23 cellular contexts compared by ENCODE assay signal in genomic region chr16:16017812-16018211, GRCh38.
DNase-seq lines count a peak whose midpoint lies in the region; ATAC-seq, FAIRE-seq and TF ChIP-seq lines count a peak whose summit lies in the region.
"Had no signal": no experiment of that assay in that cellular context is flagged by ENCODE, and none has a peak within 500 bp of the region (broad histone marks: within the 10 kb centered on the region; RNA-seq: fewer than 3 reads in every experiment).

No MANE protein-coding gene starts in this region.

- no peak for TF ChIP-seq CTCF in A549 (IDR thresholded peaks at IDR 0.05)
- no peak for TF ChIP-seq CTCF in RWPE1 (conservative IDR thresholded peaks at IDR 0.05; ENCODE audit: low read depth)
- TF ChIP-seq CTCF in K562 (IDR thresholded peaks at IDR 0.05 in 2 of 3, conservative IDR thresholded peaks at IDR 0.05 in 1 of 3; ENCODE audit: insufficient read depth in 2 of 3, low read depth in 1 of 3, low read length in 3 of 3): no peak

- no peak overlapping the region for H2AFZ ChIP-seq in K562 (ENCODE audit: low read depth, low read length)

- peaks cover 45% of the 10 kb centered on the region for H3K36me3 ChIP-seq in CD4-positive, alpha-beta memory T cell (ENCODE audit: insufficient read depth, low read length)
- H3K36me3 ChIP-seq in K562 (ENCODE audit: control insufficient read depth, insufficient read depth, low read length): peaks cover 65% of the 10 kb centered on the region; the same call in 2 of the 3 replicates

- no peaks in the 10 kb centered on the region for H3K9me3 Mint-ChIP-seq in CD4-positive, alpha-beta memory T cell
- H3K9me3 Mint-ChIP-seq: stimulated activated memory B cell treated with anti-CD40 and anti-IgM and Interleukin-4, amounts not matched to agents 10 μg/mL and 1 μg/mL and 100 μg/mL, for 72 hours had no signal

- peaks cover 54 to 66% of the 10 kb centered on the region in 2 donors for H3K36me3 Mint-ChIP-seq in CD4-positive, alpha-beta memory T cell

- no peaks in the 10 kb centered on the region for H3K27me3 Mint-ChIP-seq in CD4-positive, alpha-beta memory T cell
- H3K27me3 Mint-ChIP-seq: activated naive CD8-positive, alpha-beta T cell; stimulated activated memory B cell treated with anti-CD40 and anti-IgM and Interleukin-4, amounts not matched to agents 10 μg/mL and 1 μg/mL and 100 μg/mL, for 72 hours had no signal

- no peak for TF ChIP-seq POLR2A in A549 (IDR thresholded peaks at IDR 0.05; ENCODE audit: low read length)
- no peak for TF ChIP-seq POLR2A in K562 (conservative IDR thresholded peaks at IDR 0.05)

- ATAC-seq in A549: no peak
- no peak for ATAC-seq in K562
- no peak for ATAC-seq in HG02938 (IDR thresholded peaks at IDR 0.05; ENCODE audit: unreplicated experiment)
- ATAC-seq: right cardiac atrium; stimulated activated memory B cell treated with anti-CD40 and anti-IgM and Interleukin-4, amounts not matched to agents 10 μg/mL and 1 μg/mL and 100 μg/mL, for 72 hours had no signal

- H4K20me1 ChIP-seq in K562 (replicated peaks; ENCODE audit: control insufficient read depth, insufficient read depth, low read length): no peaks in the 10 kb centered on the region

- in situ Hi-C loops in K562 (cut with MboI): no loop called here

- H3K27me3 ChIP-seq in CD4-positive, alpha-beta memory T cell (ENCODE audit: insufficient read depth, low read length): no peaks in the 10 kb centered on the region
- H3K27me3 ChIP-seq in K562 (ENCODE audit: control insufficient read depth in 2 of 2, insufficient read depth in 2 of 2, low read length in 2 of 2): no peaks in the 10 kb centered on the region
- H3K27me3 ChIP-seq: brain microvascular endothelial cell, SJCRH30, tibial nerve had no signal

- H3K4me3 Mint-ChIP-seq in CD4-positive, alpha-beta memory T cell: no peak overlapping the region
- H3K4me3 Mint-ChIP-seq: activated naive CD8-positive, alpha-beta T cell; stimulated activated memory B cell treated with anti-CD40 and anti-IgM and Interleukin-4, amounts not matched to agents 10 μg/mL and 1 μg/mL and 100 μg/mL, for 72 hours had no signal

- H3K27ac Mint-ChIP-seq in CD4-positive, alpha-beta memory T cell: peak overlapping the region in 4 of 7 donors; percentile 19 to 94 (median 33)
- H3K27ac Mint-ChIP-seq: activated naive CD8-positive, alpha-beta T cell; stimulated activated memory B cell treated with anti-CD40 and anti-IgM and Interleukin-4, amounts not matched to agents 10 μg/mL and 1 μg/mL and 100 μg/mL, for 72 hours had no signal

- TF ChIP-seq RAD21 in A549 (conservative IDR thresholded peaks at IDR 0.05 in 1 of 2, IDR thresholded peaks at IDR 0.05 in 1 of 2) (no peak), K562 (CRISPR knock-in tag; conservative IDR thresholded peaks at IDR 0.05 in 1 of 2, IDR thresholded peaks at IDR 0.05 in 1 of 2) (no peak)

- intact Hi-C loops in CD4-positive, alpha-beta memory T cell (cut with micrococcal nuclease): no loop called here
- intact Hi-C loops in K562 (cut with micrococcal nuclease): no loop called here

- H3K79me2 ChIP-seq in K562 (ENCODE audit: control insufficient read depth, insufficient read depth, low read length): no peaks in the 10 kb centered on the region; the same call in 2 of the 3 replicates

- H3K4me3 ChIP-seq in A549: no peak overlapping the region
- H3K4me3 ChIP-seq in CD4-positive, alpha-beta memory T cell (ENCODE audit: low read length in 2 of 2): no peak overlapping the region
- H3K4me3 ChIP-seq in K562: no peak overlapping the region
- H3K4me3 ChIP-seq: coronary artery, lung, SJCRH30, tibial nerve had no signal

- peak overlapping the region; percentile 67 for H3K4me2 ChIP-seq in A549
- H3K4me2 ChIP-seq in K562 (ENCODE audit: insufficient read depth, low read length): no peak overlapping the region

- TF ChIP-seq EP300 in A549 (IDR thresholded peaks at IDR 0.05): no peak
- no peak for TF ChIP-seq EP300 in K562 (IDR thresholded peaks at IDR 0.05; ENCODE audit: low read length)

- no TSS peak for BruUV-seq in K562 (replicated peaks; lab: Mats Ljungman, UMichigan)

- WGBS in A549 (ENCODE audit: missing lambda C conversion rate): 76% methylated on average over 3 of the region's 3 CpGs
- WGBS in K562 (ENCODE audit: insufficient coverage, low coverage, missing lambda C conversion rate): 62% methylated on average over 2 of the region's 3 CpGs

- FAIRE-seq in A549 (lab: Jason Lieb, UNC) (no peak), K562 (lab: Jason Lieb, UNC) (peak; percentile 40)
- FAIRE-seq: endometrium had no signal

- H3K27ac ChIP-seq in A549 (peak overlapping the region; percentile 95 to 97), RWPE1 (peak overlapping the region; percentile 83), K562 (ENCODE audit: extremely low read depth, low read depth, low read length) (peak overlapping the region; percentile 38; the same call in 1 of the 3 replicates)
- no peak overlapping the region for H3K27ac ChIP-seq in CD4-positive, alpha-beta memory T cell (ENCODE audit: low read depth, low read length)
- H3K27ac ChIP-seq: brain microvascular endothelial cell, coronary artery, SJCRH30, tibial nerve had no signal

- DNase-seq in A549 (ENCODE audit: low read depth in 1 of 2, low spot score in 1 of 2): peak in 1 of 2 experiments; percentile 49
- no peak for DNase-seq in CD4-positive, alpha-beta memory T cell
- no peak for DNase-seq in RWPE1 (ENCODE audit: low spot score)
- DNase-seq in K562 (ENCODE audit: extremely low read depth in 1 of 4, low spot score in 3 of 4): peak; percentile 17 to 48 (median 38)
- no peak for DNase-seq in OCI-M1 (lab: John Stamatoyannopoulos, UW)
- no peak for DNase-seq in NCI-H2196 (lab: John Stamatoyannopoulos, UW; ENCODE audit: unreplicated experiment)
- DNase-seq in NCI-H2171 (lab: John Stamatoyannopoulos, UW): no peak
- DNase-seq: activated T-cell treated with anti-CD3 and anti-CD28 coated beads, Interleukin-2, amount 50 U/mL, for 1 hour; AML-193; brain microvascular endothelial cell; Calu3; EL; NCI-H69; right cardiac atrium; SJCRH30; stimulated activated CD4-positive, alpha-beta T cell treated with anti-CD3 and anti-CD28 coated beads, Interleukin-15, amount 100 ng/mL, for 24 hours had no signal

- H3K9me3 ChIP-seq in A549 (no peaks in the 10 kb centered on the region), K562 (replicated peaks; ENCODE audit: control insufficient read depth, insufficient read depth, low read depth, low read length) (no peaks in the 10 kb centered on the region)
- no peaks in the 10 kb centered on the region for H3K9me3 ChIP-seq in CD4-positive, alpha-beta memory T cell (ENCODE audit: control insufficient read depth in 1 of 2, low read length in 2 of 2)
- H3K9me3 ChIP-seq: SJCRH30, tibial nerve had no signal

- H3K4me1 ChIP-seq in A549: peaks cover 98% of the 10 kb centered on the region
- H3K4me1 ChIP-seq in CD4-positive, alpha-beta memory T cell (ENCODE audit: insufficient read depth, low read length): no peaks in the 10 kb centered on the region
- H3K4me1 ChIP-seq in K562 (replicated peaks in 1 of 2; ENCODE audit: control insufficient read depth in 2 of 2, insufficient read depth in 2 of 2, low read length in 2 of 2): peaks cover 22 to 31% of the 10 kb centered on the region in 2 experiments

- CTCF ChIA-PET in A549 (lab: Yijun Ruan, JAX) (interaction anchor here (0.7 to 2.7 kb wide), 6 partner anchors 13 to 170 kb away, joined by 3 to 8 read pairs (median 5); no protein-coding TSS in a partner anchor), RWPE1 (lab: Yijun Ruan, JAX) (no interaction called here), K562 (lab: Yijun Ruan, JAX; ENCODE audit: low intra/inter-chr PET ratio) (no interaction called here)
- CTCF ChIA-PET in CD4-positive, alpha-beta memory T cell (lab: Charles Lee; ENCODE audit: partially characterized antibody): no interaction called here

- peaks cover 0 to 12% (median 3%) of the 10 kb centered on the region in 4 donors for H3K4me1 Mint-ChIP-seq in CD4-positive, alpha-beta memory T cell

- H3K9me1 ChIP-seq in K562 (ENCODE audit: control insufficient read depth, insufficient read depth, low read length): no peaks in the 10 kb centered on the region

- H3K9ac ChIP-seq in K562 (ENCODE audit: insufficient read depth in 1 of 2, low read depth in 2 of 2, low read length in 2 of 2): peak overlapping the region in 1 of 2 experiments; percentile 62; a peak in 1 of 4 replicates

- POLR2A ChIA-PET in A549 (lab: Yijun Ruan, JAX) (no interaction called here), RWPE1 (lab: Yijun Ruan, JAX; ENCODE audit: low non-redundant PET) (no interaction called here), K562 (lab: Yijun Ruan, JAX) (interaction anchor here (0.6 kb wide), 2 partner anchors 66 to 528 kb away, joined by 3 read pairs; no protein-coding TSS in a partner anchor)
- POLR2A ChIA-PET in CD4-positive, alpha-beta memory T cell (lab: Charles Lee; ENCODE audit: partially characterized antibody): interaction anchor here (1.3 kb wide), 1 partner anchor 14 kb away, joined by 3 read pairs; no protein-coding TSS in a partner anchor

TF ChIP-seq in A549, 52 proteins besides CTCF, POLR2A, EP300 and RAD21 (continues in another document):
- no peak for TF ChIP-seq USF2 (IDR thresholded peaks at IDR 0.05)
- no peak for TF ChIP-seq FOXS1 (CRISPR knock-in tag; IDR thresholded peaks at IDR 0.05)

TF ChIP-seq in K562, 482 proteins besides CTCF, POLR2A, EP300 and RAD21 (continues in another document):
- TF ChIP-seq SOX6 (IDR thresholded peaks at IDR 0.05) (no peak), NFE2 (IDR thresholded peaks at IDR 0.05; ENCODE audit: low read depth) (peak; percentile 44; the same call in 1 of the 2 replicates)

Comparison
In these comparisons a context has a peak if more than half of its experiments do, and no peak if none do; other contexts are left out.
1. DNase-seq: peak in K562 (4 of 4); none in CD4-positive, alpha-beta memory T cell (0 of 5), RWPE1 (single experiment), OCI-M1 (single experiment), NCI-H2196 (single experiment) and NCI-H2171 (single experiment).
2. POLR2A ChIA-PET loops: an anchor here in CD4-positive, alpha-beta memory T cell (1.3 kb wide) and K562 (0.6 kb wide); none called in A549 and RWPE1.
3. Of the 35 proteins assayed by ChIP-seq in both K562 and A549: peak only in K562: none; only in A549: MAFK; in both: none; in neither: 34.